Comparison of ENCODE assay signal across 14 cellular contexts in genomic region chr21:38488640-38489282, GRCh38. TPM values are rescaled to one million over a fixed set of nuclear protein-coding genes. Genes with fewer than 3 reads are reported as not detected.
DNase-seq lines count a peak whose midpoint lies in the region; ATAC-seq and TF ChIP-seq lines count a peak whose summit lies in the region.
"Had no signal": no experiment of that assay in that cellular context is flagged by ENCODE, and none has a peak within 500 bp of the region (broad histone marks: within the 10 kb centered on the region; RNA-seq: fewer than 3 reads in every experiment).

No MANE protein-coding gene starts in this region.

- H3K4me1 ChIP-seq in iPS-18a (ENCODE audit: control insufficient read depth, low read depth, low read length) = peaks cover 59% of the 10 kb centered on the region
- peaks cover 0 to 67% (median 3%) of the 10 kb centered on the region in 5 donors for H3K4me1 ChIP-seq in subcutaneous abdominal adipose tissue (ENCODE audit: control insufficient read depth in 5 of 5, insufficient read depth in 5 of 5, low read length in 5 of 5)

- no peak for ATAC-seq in GM19395 (IDR thresholded peaks at IDR 0.05; ENCODE audit: unreplicated experiment)
- ATAC-seq in HG02885 (IDR thresholded peaks at IDR 0.05; ENCODE audit: poor library complexity, unreplicated experiment) = no peak
- ATAC-seq: SK-N-SH treated with all-trans-retinoic acid at 6 μM for 48 hours had no signal

- H3K4me1 Mint-ChIP-seq in activated CD4-positive, alpha-beta T cell treated with anti-CD3 and anti-CD28 coated beads, Interleukin-2, amount 10 ng/mL, durations not matched to agents 24 days and 14 days = no peaks in the 10 kb centered on the region

- intact Hi-C loops in activated CD4-positive, alpha-beta T cell treated with anti-CD3 and anti-CD28 coated beads, Interleukin-2, amount 10 ng/mL, durations not matched to agents 24 days and 14 days (cut with micrococcal nuclease) = no loop called here

- no peaks in the 10 kb centered on the region for H3K9me3 Mint-ChIP-seq in activated CD4-positive, alpha-beta T cell treated with anti-CD3 and anti-CD28 coated beads, Interleukin-2, amount 10 ng/mL, durations not matched to agents 24 days and 14 days
- H3K9me3 Mint-ChIP-seq: HFFc6 had no signal

- H3K9ac ChIP-seq in iPS-18a (ENCODE audit: low read length) = peak overlapping the region; percentile 32
- H3K9ac ChIP-seq in subcutaneous abdominal adipose tissue (ENCODE audit: low read length in 5 of 5) = no peak overlapping the region

- H3K9me3 ChIP-seq in iPS-18a (ENCODE audit: control insufficient read depth, low read depth, low read length) (no peaks in the 10 kb centered on the region), subcutaneous abdominal adipose tissue (ENCODE audit: control insufficient read depth in 5 of 5, low read length in 5 of 5) (no peaks in the 10 kb centered on the region)

- H3K4me3 ChIP-seq in iPS-18a (ENCODE audit: low read length) = no peak overlapping the region
- no peak overlapping the region for H3K4me3 ChIP-seq in subcutaneous abdominal adipose tissue (ENCODE audit: low read depth in 1 of 5, low read length in 5 of 5)

- H3K27me3 ChIP-seq in iPS-18a (ENCODE audit: control insufficient read depth, insufficient read depth, low read length) = no peaks in the 10 kb centered on the region
- peaks cover 0 to 5% (median 2%) of the 10 kb centered on the region in 5 donors for H3K27me3 ChIP-seq in subcutaneous abdominal adipose tissue (ENCODE audit: control insufficient read depth in 5 of 5, insufficient read depth in 4 of 5, low read length in 5 of 5)

- no peaks in the 10 kb centered on the region for H3K36me3 Mint-ChIP-seq in activated CD4-positive, alpha-beta T cell treated with anti-CD3 and anti-CD28 coated beads, Interleukin-2, amount 10 ng/mL, durations not matched to agents 24 days and 14 days (ENCODE audit: low read depth)

- no peak overlapping the region for H3K27ac Mint-ChIP-seq in activated CD4-positive, alpha-beta T cell treated with anti-CD3 and anti-CD28 coated beads, Interleukin-2, amount 10 ng/mL, durations not matched to agents 24 days and 14 days
- H3K27ac Mint-ChIP-seq: HFFc6 had no signal

- H3K27ac ChIP-seq in VCaP (peak overlapping the region; percentile 73), iPS-18a (ENCODE audit: low read length) (peak overlapping the region; percentile 62), subcutaneous abdominal adipose tissue (ENCODE audit: low read depth, low read length) (peak overlapping the region; percentile 60)

- TF ChIP-seq CTCF in VCaP (conservative IDR thresholded peaks at IDR 0.05) = no peak

- peaks cover 44% of the 10 kb centered on the region for H3K27me3 Mint-ChIP-seq in activated CD4-positive, alpha-beta T cell treated with anti-CD3 and anti-CD28 coated beads, Interleukin-2, amount 10 ng/mL, durations not matched to agents 24 days and 14 days

- DNase-seq in NCI-H2029 (lab: John Stamatoyannopoulos, UW) (peak; percentile 6), NCI-H2029 treated with DMSO at 0.1 percent for 48 hours (lab: John Stamatoyannopoulos, UW) (no peak)
- DNase-seq in activated CD4-positive, alpha-beta T cell treated with anti-CD3 and anti-CD28 coated beads, Interleukin-2, amount 10 ng/mL, durations not matched to agents 24 days and 14 days = no peak
- DNase-seq: activated CD4-positive, alpha-beta T cell treated with anti-CD3 and anti-CD28 coated beads for 4 hours; amniotic stem cell; HFFc6; nucleus accumbens; trophoblast cell had no signal

- no peaks in the 10 kb centered on the region for H3K36me3 ChIP-seq in iPS-18a (ENCODE audit: control insufficient read depth, low read depth, low read length)
- no peaks in the 10 kb centered on the region for H3K36me3 ChIP-seq in subcutaneous abdominal adipose tissue (ENCODE audit: control insufficient read depth in 5 of 5, insufficient read depth in 5 of 5, low read length in 5 of 5)

- H3K4me3 Mint-ChIP-seq in activated CD4-positive, alpha-beta T cell treated with anti-CD3 and anti-CD28 coated beads, Interleukin-2, amount 10 ng/mL, durations not matched to agents 24 days and 14 days = no peak overlapping the region
- H3K4me3 Mint-ChIP-seq: HFFc6 had no signal

RNA-seq across cellular contexts. Expression of gene ERG, which starts 9.5 kb away (rescaled TPM):
- total RNA-seq in activated CD4-positive, alpha-beta T cell treated with anti-CD3 and anti-CD28 coated beads, Interleukin-2, amount 10 ng/mL, durations not matched to agents 24 days and 14 days = 0.12 and 0.14 TPM in 2 replicates
- total RNA-seq: HFFc6 had no signal
